20 cellular contexts compared by ENCODE assay signal in the genomic region with DNA sequence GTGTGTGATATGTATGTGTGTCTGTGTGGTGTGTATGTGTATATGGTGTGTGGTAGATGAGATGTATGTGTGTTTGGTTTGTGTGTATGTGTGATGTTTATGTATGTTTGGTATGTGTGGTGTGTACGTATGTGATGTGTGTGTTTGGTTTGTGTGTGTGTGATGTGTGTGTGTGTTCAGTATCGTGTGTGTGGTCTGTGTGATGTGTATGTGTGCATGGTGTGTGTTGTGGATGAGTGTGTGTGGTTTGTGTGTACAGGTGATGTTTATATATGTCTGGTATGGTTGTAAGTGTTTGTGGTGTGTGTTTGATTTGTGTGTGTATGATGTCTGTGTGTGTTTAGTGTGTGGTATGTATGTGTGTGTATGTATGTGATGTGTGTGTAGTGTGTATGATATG.
"Had no signal": no experiment of that assay in that cellular context is flagged by ENCODE, and none has a peak within 500 bp of the region (broad histone marks: within the 10 kb centered on the region; RNA-seq: fewer than 3 reads in every experiment).

No MANE protein-coding gene starts in this region.

- ATAC-seq: activated CD8-positive, alpha-beta memory T cell treated with anti-CD3 and anti-CD28 coated beads, Interleukin-2, amount 10 ng/mL, durations not matched to agents 7 days and 5 days; activated naive CD4-positive, alpha-beta T cell treated with anti-CD3 and anti-CD28 coated beads, Interleukin-2, amount 50 U/mL, for 72 hours; activated naive CD8-positive, alpha-beta T cell treated with anti-CD3 and anti-CD28 coated beads, Interleukin-2, amount 50 U/mL, for 24 hours; activated T-cell treated with anti-CD3 and anti-CD28 coated beads, Interleukin-2, amount 50 U/mL, for 4 hours had no signal

- H3K4me1 ChIP-seq: ascending aorta had no signal

- H3K27ac ChIP-seq: ascending aorta, cardiac muscle cell, PC-9 had no signal

- H3K9me3 ChIP-seq: ascending aorta had no signal

- H3K4me2 ChIP-seq: PC-9 had no signal

- DNase-seq: activated CD4-positive, alpha-beta T cell treated with anti-CD3 and anti-CD28 coated beads for 48 hours; activated CD4-positive, alpha-beta T cell treated with anti-CD3 and anti-CD28 coated beads, Interleukin-2, amount 50 U/mL, for 48 hours; activated CD4-positive, CD25-positive, alpha-beta regulatory T cell treated with anti-CD3 and anti-CD28 coated beads, Interleukin-2, amount 50 U/mL, for 72 hours; activated CD8-positive, alpha-beta memory T cell treated with anti-CD3 and anti-CD28 coated beads, Interleukin-2, amount 10 ng/mL, durations not matched to agents 7 days and 5 days; activated effector memory CD4-positive, alpha-beta T cell treated with anti-CD3 and anti-CD28 coated beads, Interleukin-2, amount 50 U/mL, for 16 hours; activated naive CD4-positive, alpha-beta T cell treated with Interleukin-2 at 50 U/mL for 16 hours; activated naive CD8-positive, alpha-beta T cell treated with anti-CD3 and anti-CD28 coated beads, Interleukin-2, amount 50 U/mL, for 24 hours; activated T-cell treated with anti-CD3 and anti-CD28 coated beads, Interleukin-2, amount 50 U/mL, for 4 hours; amniotic stem cell; NCI-H1092 treated with DMSO at 0.1 percent for 48 hours; NCI-H1417 treated with DMSO at 0.1 percent for 48 hours; NCI-H1694; NCI-H2029 treated with DMSO at 0.1 percent for 48 hours; NCI-H446; NCI-H524; PC-9; SHP77 treated with DMSO at 0.1 percent for 48 hours had no signal

- H2AFZ ChIP-seq: PC-9 had no signal

- H3K36me3 ChIP-seq: ascending aorta, cardiac muscle cell had no signal

- H3K27me3 ChIP-seq: ascending aorta, cardiac muscle cell had no signal

- H3K4me3 ChIP-seq: ascending aorta, cardiac muscle cell, PC-9 had no signal
